Comparison of ENCODE assay signal across 1 cellular context in the genomic region with DNA sequence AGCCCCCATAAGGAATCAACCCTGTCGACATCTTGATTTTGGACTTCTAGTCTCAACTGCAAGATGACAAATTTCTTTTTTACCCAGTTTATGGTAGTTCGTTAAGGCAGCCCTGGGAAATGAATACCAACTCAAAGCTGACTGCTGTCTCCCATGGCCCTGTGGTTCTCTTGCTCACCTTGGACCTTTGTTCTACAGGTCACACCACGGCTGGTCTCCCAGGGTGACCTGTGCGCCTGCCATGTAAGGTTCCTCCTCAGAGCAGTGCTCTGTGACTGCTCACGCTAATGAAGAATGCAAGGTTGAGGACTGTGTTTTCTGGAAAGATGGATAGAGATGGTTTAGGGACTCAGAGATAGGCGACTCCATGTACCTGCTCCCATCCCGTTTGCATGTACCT.
TF ChIP-seq lines count a peak whose summit lies in the region.

No MANE protein-coding gene starts in this region.

TF ChIP-seq in WTC11, 78 proteins besides CTCF, POLR2A, EP300 and RAD21 (continued from another document):
- TF ChIP-seq, protein P1, sequence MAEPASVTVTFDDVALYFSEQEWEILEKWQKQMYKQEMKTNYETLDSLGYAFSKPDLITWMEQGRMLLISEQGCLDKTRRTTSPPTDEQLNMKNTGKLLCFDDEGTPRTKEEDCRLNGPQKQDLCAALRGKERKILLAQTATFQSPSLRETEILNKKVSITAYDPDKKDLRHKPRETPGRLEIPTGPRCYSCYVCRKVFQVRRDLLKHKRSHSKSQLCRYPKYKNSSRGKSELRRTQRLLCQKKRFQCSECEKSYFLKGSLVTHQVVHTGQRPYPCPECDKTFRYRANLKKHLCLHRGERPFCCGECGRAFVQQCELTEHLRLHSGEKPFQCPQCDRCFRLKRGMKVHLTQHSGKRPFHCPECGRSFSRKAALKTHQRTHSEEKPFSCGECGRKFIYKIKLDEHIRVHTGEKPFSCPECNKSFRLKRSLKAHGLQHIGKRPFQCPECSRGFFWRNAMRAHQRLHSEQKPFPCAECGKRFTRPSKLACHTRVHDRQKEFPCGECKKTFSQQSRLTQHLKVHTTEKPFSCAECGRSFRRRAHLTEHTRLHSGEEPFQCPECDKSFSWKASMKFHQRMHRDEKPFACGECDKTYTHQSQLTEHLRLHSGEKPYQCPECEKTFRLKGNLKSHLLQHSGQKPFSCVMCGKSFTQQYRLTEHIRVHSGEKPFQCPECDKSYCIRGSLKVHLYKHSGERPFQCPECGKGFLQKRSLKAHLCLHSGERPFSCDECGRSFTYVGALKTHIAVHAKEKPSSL (CRISPR knock-in tag; conservative IDR thresholded peaks at IDR 0.05), result no peak
- TF ChIP-seq, protein P2, sequence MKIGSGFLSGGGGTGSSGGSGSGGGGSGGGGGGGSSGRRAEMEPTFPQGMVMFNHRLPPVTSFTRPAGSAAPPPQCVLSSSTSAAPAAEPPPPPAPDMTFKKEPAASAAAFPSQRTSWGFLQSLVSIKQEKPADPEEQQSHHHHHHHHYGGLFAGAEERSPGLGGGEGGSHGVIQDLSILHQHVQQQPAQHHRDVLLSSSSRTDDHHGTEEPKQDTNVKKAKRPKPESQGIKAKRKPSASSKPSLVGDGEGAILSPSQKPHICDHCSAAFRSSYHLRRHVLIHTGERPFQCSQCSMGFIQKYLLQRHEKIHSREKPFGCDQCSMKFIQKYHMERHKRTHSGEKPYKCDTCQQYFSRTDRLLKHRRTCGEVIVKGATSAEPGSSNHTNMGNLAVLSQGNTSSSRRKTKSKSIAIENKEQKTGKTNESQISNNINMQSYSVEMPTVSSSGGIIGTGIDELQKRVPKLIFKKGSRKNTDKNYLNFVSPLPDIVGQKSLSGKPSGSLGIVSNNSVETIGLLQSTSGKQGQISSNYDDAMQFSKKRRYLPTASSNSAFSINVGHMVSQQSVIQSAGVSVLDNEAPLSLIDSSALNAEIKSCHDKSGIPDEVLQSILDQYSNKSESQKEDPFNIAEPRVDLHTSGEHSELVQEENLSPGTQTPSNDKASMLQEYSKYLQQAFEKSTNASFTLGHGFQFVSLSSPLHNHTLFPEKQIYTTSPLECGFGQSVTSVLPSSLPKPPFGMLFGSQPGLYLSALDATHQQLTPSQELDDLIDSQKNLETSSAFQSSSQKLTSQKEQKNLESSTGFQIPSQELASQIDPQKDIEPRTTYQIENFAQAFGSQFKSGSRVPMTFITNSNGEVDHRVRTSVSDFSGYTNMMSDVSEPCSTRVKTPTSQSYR (CRISPR knock-in tag; IDR thresholded peaks at IDR 0.05), result no peak
- TF ChIP-seq NFE2L1 (CRISPR knock-in tag; IDR thresholded peaks at IDR 0.05) (no peak), ZNF416 (CRISPR knock-in tag; IDR thresholded peaks at IDR 0.05) (no peak), TEAD4 (CRISPR knock-in tag; IDR thresholded peaks at IDR 0.05) (no peak), ATF6 (CRISPR knock-in tag; IDR thresholded peaks at IDR 0.05) (no peak), ZSCAN18 (CRISPR knock-in tag; IDR thresholded peaks at IDR 0.05) (no peak), MXD4 (CRISPR knock-in tag; IDR thresholded peaks at IDR 0.05; ENCODE audit: borderline replicate concordance) (no peak), RELA (CRISPR knock-in tag; IDR thresholded peaks at IDR 0.05; ENCODE audit: borderline replicate concordance) (no peak), OVOL2 (CRISPR knock-in tag; IDR thresholded peaks at IDR 0.05; ENCODE audit: borderline replicate concordance) (no peak), SOX15 (CRISPR knock-in tag; IDR thresholded peaks at IDR 0.05) (no peak), TCF7 (CRISPR knock-in tag; IDR thresholded peaks at IDR 0.05; ENCODE audit: low read depth) (no peak), CDX4 (CRISPR knock-in tag; IDR thresholded peaks at IDR 0.05; ENCODE audit: borderline replicate concordance) (no peak), NFYB (CRISPR knock-in tag; conservative IDR thresholded peaks at IDR 0.05; ENCODE audit: low read depth) (no peak)
- TF ChIP-seq, protein P3, sequence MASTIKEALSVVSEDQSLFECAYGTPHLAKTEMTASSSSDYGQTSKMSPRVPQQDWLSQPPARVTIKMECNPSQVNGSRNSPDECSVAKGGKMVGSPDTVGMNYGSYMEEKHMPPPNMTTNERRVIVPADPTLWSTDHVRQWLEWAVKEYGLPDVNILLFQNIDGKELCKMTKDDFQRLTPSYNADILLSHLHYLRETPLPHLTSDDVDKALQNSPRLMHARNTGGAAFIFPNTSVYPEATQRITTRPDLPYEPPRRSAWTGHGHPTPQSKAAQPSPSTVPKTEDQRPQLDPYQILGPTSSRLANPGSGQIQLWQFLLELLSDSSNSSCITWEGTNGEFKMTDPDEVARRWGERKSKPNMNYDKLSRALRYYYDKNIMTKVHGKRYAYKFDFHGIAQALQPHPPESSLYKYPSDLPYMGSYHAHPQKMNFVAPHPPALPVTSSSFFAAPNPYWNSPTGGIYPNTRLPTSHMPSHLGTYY (CRISPR knock-in tag; IDR thresholded peaks at IDR 0.05), result no peak
